Comparison of ENCODE assay signal across 38 cellular contexts in the genomic region with DNA sequence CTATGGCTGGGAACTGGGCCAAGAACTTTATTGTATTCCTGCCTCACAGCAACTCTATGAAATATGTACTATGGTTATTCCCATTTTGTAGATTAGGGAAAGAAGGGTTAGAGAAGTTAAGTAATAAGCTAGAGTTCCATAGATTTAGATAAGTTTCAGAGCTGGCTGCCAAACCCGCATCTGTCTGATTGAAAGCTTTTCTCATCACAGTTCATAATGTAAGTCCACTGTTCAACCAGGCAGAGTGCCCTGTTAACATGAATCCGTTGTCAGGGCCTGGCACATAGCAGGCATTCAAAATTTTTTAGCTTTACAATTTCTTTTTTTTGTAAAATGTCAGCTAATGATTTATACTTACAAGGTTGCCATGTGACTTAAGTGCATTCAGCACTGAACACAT.
"Had no signal": no experiment of that assay in that cellular context is flagged by ENCODE, and none has a peak within 500 bp of the region (broad histone marks: within the 10 kb centered on the region; RNA-seq: fewer than 3 reads in every experiment).

No MANE protein-coding gene starts in this region.

- H3K27ac ChIP-seq: adrenal gland, breast epithelium, cardiac muscle cell, colonic mucosa, dorsolateral prefrontal cortex, gastrocnemius medialis, heart left ventricle, hepatocyte, WERI-Rb-1 had no signal

- H3K36me3 ChIP-seq: adrenal gland, breast epithelium, cardiac muscle cell, colonic mucosa, gastrocnemius medialis, heart left ventricle, WERI-Rb-1 had no signal

- H3K4me3 ChIP-seq: adrenal gland, breast epithelium, cardiac muscle cell, colonic mucosa, dorsolateral prefrontal cortex, gastrocnemius medialis, heart left ventricle, hepatocyte had no signal

- H3K27me3 ChIP-seq: adrenal gland, breast epithelium, cardiac muscle cell, colonic mucosa, dorsolateral prefrontal cortex, gastrocnemius medialis, heart left ventricle, hepatocyte had no signal

- DNase-seq: activated B cell treated with CpG ODN at 0.5 μM for 24 hours; activated CD4-positive, alpha-beta T cell treated with anti-CD3 and anti-CD28 coated beads for 48 hours; activated CD4-positive, alpha-beta T cell treated with anti-CD3 and anti-CD28 coated beads, Interleukin-2, amount 50 U/mL, for 1 hour; activated CD4-positive, alpha-beta T cell treated with anti-CD3 and anti-CD28 coated beads, Interleukin-2, amount 50 U/mL, for 48 hours; activated CD8-positive, alpha-beta memory T cell treated with anti-CD3 and anti-CD28 coated beads for 24 hours; activated CD8-positive, alpha-beta T cell treated with anti-CD3 and anti-CD28 coated beads for 36 hours; activated effector memory CD4-positive, alpha-beta T cell treated with anti-CD3 and anti-CD28 coated beads, Interleukin-2, amount 50 U/mL, for 16 hours; activated naive CD4-positive, alpha-beta T cell treated with anti-CD3 and anti-CD28 coated beads for 36 hours; activated naive CD8-positive, alpha-beta T cell treated with anti-CD3 and anti-CD28 coated beads for 36 hours; activated naive CD8-positive, alpha-beta T cell treated with anti-CD3 and anti-CD28 coated beads, Interleukin-2, amount 50 U/mL, for 24 hours; activated T-cell treated with anti-CD3 and anti-CD28 coated beads, Interleukin-2, amount 50 U/mL, for 48 hours; adrenal gland; amygdala; aorta; central memory CD4-positive, alpha-beta T cell; cerebellar nuclear complex; colonic mucosa; dorsolateral prefrontal cortex; effector memory CD4-positive, alpha-beta T cell; endodermal cell; foreskin fibroblast; gastrocnemius medialis; glutamatergic neuron; heart left ventricle; T-helper 17 cell; T1000; WERI-Rb-1 had no signal

- H3K27me3 Mint-ChIP-seq: activated B cell treated with CpG ODN at 0.5 μM for 24 hours; activated naive CD4-positive, alpha-beta T cell treated with anti-CD3 and anti-CD28 coated beads, Interleukin-2, amount 50 U/mL, for 24 hours; brain; dendritic cell treated with granulocyte-macrophage colony-stimulating factor and Interleukin-4, amounts not matched to agents 40 ng/mL and 50 ng/mL, for 4 days had no signal

- H3K4me1 ChIP-seq: adrenal gland, breast epithelium, colonic mucosa, gastrocnemius medialis, heart left ventricle had no signal

- ATAC-seq: activated CD4-positive, CD25-positive, alpha-beta regulatory T cell treated with anti-CD3 and anti-CD28 coated beads, Interleukin-2, amount 50 U/mL, for 24 hours; activated CD8-positive, alpha-beta T cell treated with anti-CD3 and anti-CD28 coated beads for 36 hours; activated naive CD8-positive, alpha-beta T cell treated with anti-CD3 and anti-CD28 coated beads, Interleukin-2, amount 50 U/mL, for 24 hours; esophagus mucosa; gastrocnemius medialis; heart left ventricle; T-helper 17 cell had no signal

- H3K9me3 Mint-ChIP-seq: activated naive CD4-positive, alpha-beta T cell treated with anti-CD3 and anti-CD28 coated beads for 36 hours; activated naive CD4-positive, alpha-beta T cell treated with anti-CD3 and anti-CD28 coated beads, Interleukin-2, amount 50 U/mL, for 24 hours; activated naive CD8-positive, alpha-beta T cell treated with anti-CD3 and anti-CD28 coated beads for 36 hours; activated naive CD8-positive, alpha-beta T cell treated with anti-CD3 and anti-CD28 coated beads, Interleukin-2, amount 50 U/mL, for 24 hours; activated T-helper 1 cell treated with anti-CD3 and anti-CD28 coated beads, Interleukin-12 subunit alpha, Interleukin-12 subunit beta, Interleukin-2, Interleukin-4 antibody, amounts not matched to agents 30 ng/mL and 10 ng/mL and 1 ng/mL, durations not matched to agents 14 hours and 24 hours and 36 hours; activated T-helper 2 cell treated with anti-CD3 and anti-CD28 coated beads, Interferon-gamma antibody, Interleukin-2, Interleukin-4, amounts not matched to agents 10 μg/mL and 5 μg/mL and 100 μg/mL, durations not matched to agents 14 hours and 24 hours and 36 hours; endodermal cell; T-helper 2 cell treated with Interferon-gamma antibody and Interleukin-4, amounts not matched to agents 5 μg/mL and 100 μg/mL, for 36 hours had no signal

- H3K36me3 Mint-ChIP-seq: activated naive CD4-positive, alpha-beta T cell treated with anti-CD3 and anti-CD28 coated beads, Interleukin-2, amount 50 U/mL, for 24 hours; activated naive CD8-positive, alpha-beta T cell treated with anti-CD3 and anti-CD28 coated beads for 36 hours; brain had no signal

- H3K9me3 ChIP-seq: adrenal gland, colonic mucosa, gastrocnemius medialis, heart left ventricle had no signal

- H3K4me3 Mint-ChIP-seq: activated B cell treated with CpG ODN at 0.5 μM for 24 hours; activated CD8-positive, alpha-beta T cell treated with anti-CD3 and anti-CD28 coated beads for 36 hours; activated naive CD4-positive, alpha-beta T cell treated with anti-CD3 and anti-CD28 coated beads for 36 hours; activated naive CD4-positive, alpha-beta T cell treated with anti-CD3 and anti-CD28 coated beads, Interleukin-2, amount 50 U/mL, for 24 hours; activated naive CD8-positive, alpha-beta T cell treated with anti-CD3 and anti-CD28 coated beads for 36 hours; activated naive CD8-positive, alpha-beta T cell treated with anti-CD3 and anti-CD28 coated beads, Interleukin-2, amount 50 U/mL, for 24 hours; activated T-helper 1 cell treated with anti-CD3 and anti-CD28 coated beads, Interleukin-12 subunit alpha, Interleukin-12 subunit beta, Interleukin-2, Interleukin-4 antibody, amounts not matched to agents 30 ng/mL and 10 ng/mL and 1 ng/mL, durations not matched to agents 14 hours and 24 hours and 36 hours; brain; dendritic cell treated with granulocyte-macrophage colony-stimulating factor and Interleukin-4, amounts not matched to agents 40 ng/mL and 50 ng/mL, for 4 days; endodermal cell; T-helper 17 cell; T-helper 2 cell treated with Interferon-gamma antibody and Interleukin-4, amounts not matched to agents 5 μg/mL and 100 μg/mL, for 36 hours had no signal

- H3K4me1 Mint-ChIP-seq: activated B cell treated with CpG ODN at 0.5 μM for 24 hours; activated naive CD4-positive, alpha-beta T cell treated with anti-CD3 and anti-CD28 coated beads, Interleukin-2, amount 50 U/mL, for 24 hours; activated naive CD8-positive, alpha-beta T cell treated with anti-CD3 and anti-CD28 coated beads for 36 hours; activated naive CD8-positive, alpha-beta T cell treated with anti-CD3 and anti-CD28 coated beads, Interleukin-2, amount 50 U/mL, for 24 hours; T-helper 17 cell had no signal
